15 cellular contexts compared by ENCODE assay signal in the genomic region with DNA sequence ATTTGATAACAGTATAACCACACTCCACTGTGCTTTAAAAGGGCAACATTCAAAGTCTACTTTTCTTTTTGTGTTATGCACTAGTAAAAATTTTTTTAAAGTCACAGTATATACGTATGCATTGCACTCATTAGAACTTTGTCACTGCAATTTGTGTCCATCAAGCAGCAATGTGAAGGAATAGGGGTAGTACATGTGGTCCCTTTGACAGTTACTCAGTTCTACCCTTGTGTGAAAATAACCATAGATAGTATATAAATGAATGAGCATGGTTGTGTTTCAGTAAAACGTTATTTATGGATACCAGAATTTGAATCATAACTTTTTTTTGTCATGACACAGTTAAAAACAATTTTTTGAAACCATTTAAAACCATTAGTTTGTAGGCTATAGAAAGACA. TPM values are rescaled to one million over a fixed set of nuclear protein-coding genes. Genes with fewer than 3 reads are reported as not detected.
DNase-seq lines count a peak whose midpoint lies in the region; ATAC-seq and TF ChIP-seq lines count a peak whose summit lies in the region.
"Had no signal": no experiment of that assay in that cellular context is flagged by ENCODE, and none has a peak within 500 bp of the region (broad histone marks: within the 10 kb centered on the region; RNA-seq: fewer than 3 reads in every experiment).

No MANE protein-coding gene starts in this region.

- H3K36me3 Mint-ChIP-seq in activated naive CD4-positive, alpha-beta T cell treated with anti-CD3 and anti-CD28 coated beads, Interleukin-2, amount 50 U/mL, for 72 hours, result peaks cover 2 to 19% of the 10 kb centered on the region in 2 donors
- H3K36me3 Mint-ChIP-seq in central memory CD8-positive, alpha-beta T cell (ENCODE audit: insufficient read depth), result peaks cover 4% of the 10 kb centered on the region
- H3K36me3 Mint-ChIP-seq in stimulated activated effector memory CD8-positive, alpha-beta T cell treated with anti-CD3 and anti-CD28 coated beads, Interleukin-12 subunit alpha, Interleukin-12 subunit beta, amount 100 ng/mL, for 72 hours, result peaks cover 31% of the 10 kb centered on the region

- H3K9me3 ChIP-seq in DOHH2 (ENCODE audit: control insufficient read depth, insufficient read depth, low read length), result no peaks in the 10 kb centered on the region
- H3K9me3 ChIP-seq: BE2C had no signal

- H3K9me3 Mint-ChIP-seq in activated naive CD4-positive, alpha-beta T cell treated with anti-CD3 and anti-CD28 coated beads, Interleukin-2, amount 50 U/mL, for 72 hours, result peaks cover 4 to 16% of the 10 kb centered on the region in 2 donors
- H3K9me3 Mint-ChIP-seq in central memory CD8-positive, alpha-beta T cell, result no peaks in the 10 kb centered on the region
- H3K9me3 Mint-ChIP-seq in stimulated activated effector memory CD8-positive, alpha-beta T cell treated with anti-CD3 and anti-CD28 coated beads, Interleukin-12 subunit alpha, Interleukin-12 subunit beta, amount 100 ng/mL, for 72 hours, result peaks cover 3% of the 10 kb centered on the region

- H3K27ac ChIP-seq in DOHH2 (ENCODE audit: low read depth, low read length), result no peak overlapping the region

- peaks cover 100% of the 10 kb centered on the region for H3K79me2 ChIP-seq in DOHH2 (ENCODE audit: control insufficient read depth, low read length)

- H3K27ac Mint-ChIP-seq in activated naive CD4-positive, alpha-beta T cell treated with anti-CD3 and anti-CD28 coated beads, Interleukin-2, amount 50 U/mL, for 72 hours, result no peak overlapping the region
- no peak overlapping the region for H3K27ac Mint-ChIP-seq in central memory CD8-positive, alpha-beta T cell (ENCODE audit: low read depth)
- H3K27ac Mint-ChIP-seq in stimulated activated effector memory CD8-positive, alpha-beta T cell treated with anti-CD3 and anti-CD28 coated beads, Interleukin-12 subunit alpha, Interleukin-12 subunit beta, amount 100 ng/mL, for 72 hours, result peak overlapping the region; percentile 33
- H3K27ac Mint-ChIP-seq: GM23338 had no signal

- peaks cover 81% of the 10 kb centered on the region for H3K4me1 Mint-ChIP-seq in central memory CD8-positive, alpha-beta T cell
- peaks cover 90% of the 10 kb centered on the region for H3K4me1 Mint-ChIP-seq in stimulated activated effector memory CD8-positive, alpha-beta T cell treated with anti-CD3 and anti-CD28 coated beads, Interleukin-12 subunit alpha, Interleukin-12 subunit beta, amount 100 ng/mL, for 72 hours

- DNase-seq in activated naive CD4-positive, alpha-beta T cell treated with anti-CD3 and anti-CD28 coated beads, Interleukin-2, amount 50 U/mL, for 72 hours (ENCODE audit: low spot score in 2 of 2), result no peak
- no peak for DNase-seq in activated naive CD4-positive, alpha-beta T cell (lab: John Stamatoyannopoulos, UW)
- no peak for DNase-seq in central memory CD8-positive, alpha-beta T cell (ENCODE audit: low spot score in 2 of 2)
- no peak for DNase-seq in stimulated activated effector memory CD8-positive, alpha-beta T cell treated with anti-CD3 and anti-CD28 coated beads, Interleukin-12 subunit alpha, Interleukin-12 subunit beta, amount 100 ng/mL, for 72 hours (ENCODE audit: low spot score in 2 of 2)
- no peak for DNase-seq in effector CD8-positive, alpha-beta T cell (lab: John Stamatoyannopoulos, UW)
- DNase-seq: BE2C, GF-D8, NCI-H1105 treated with DMSO at 0.1 percent for 48 hours, NCI-H187, NCI-H226, NCI-H524 treated with DMSO at 0.1 percent for 48 hours had no signal

- H3K36me3 ChIP-seq in DOHH2 (ENCODE audit: control insufficient read depth, low read length), result no peaks in the 10 kb centered on the region
- H3K36me3 ChIP-seq: BE2C had no signal

- H3K9me2 ChIP-seq in DOHH2 (replicated peaks; ENCODE audit: control insufficient read depth, low read length), result no peaks in the 10 kb centered on the region

- no peaks in the 10 kb centered on the region for H3K27me3 Mint-ChIP-seq in central memory CD8-positive, alpha-beta T cell
- H3K27me3 Mint-ChIP-seq: IgD-negative memory B cell had no signal

- peaks cover 11% of the 10 kb centered on the region for H4K20me1 ChIP-seq in DOHH2 (ENCODE audit: control insufficient read depth, insufficient read depth, low read depth, low read length)

- ATAC-seq in activated naive CD4-positive, alpha-beta T cell treated with anti-CD3 and anti-CD28 coated beads, Interleukin-2, amount 50 U/mL, for 72 hours, result peak; percentile 48 to 83
- no peak for ATAC-seq in central memory CD8-positive, alpha-beta T cell (replicated peaks; ENCODE audit: extremely low read depth, poor library complexity, severe bottlenecking)
- ATAC-seq in stimulated activated effector memory CD8-positive, alpha-beta T cell treated with anti-CD3 and anti-CD28 coated beads, Interleukin-12 subunit alpha, Interleukin-12 subunit beta, amount 100 ng/mL, for 72 hours, result peak; percentile 89
- ATAC-seq in GM21737 (IDR thresholded peaks at IDR 0.05; ENCODE audit: unreplicated experiment), result no peak
- ATAC-seq: GM23338 had no signal

- TF ChIP-seq CTCF in DOHH2 (IDR thresholded peaks at IDR 0.05; ENCODE audit: low read depth, low read length, poor library complexity, severe bottlenecking), result no peak

- H3F3A ChIP-seq in DOHH2 (ENCODE audit: control insufficient read depth, insufficient read depth), result peaks cover 2% of the 10 kb centered on the region; the same call in 1 of the 2 replicates

- H3K4me1 ChIP-seq in DOHH2 (ENCODE audit: control insufficient read depth, low read length), result peaks cover 47% of the 10 kb centered on the region
- H3K4me1 ChIP-seq: BE2C had no signal

- peak overlapping the region; percentile 36 for H3K4me2 ChIP-seq in DOHH2 (ENCODE audit: low read length)
- H3K4me2 ChIP-seq: GM23338 had no signal

- peak overlapping the region; percentile 32 for H3K4me3 Mint-ChIP-seq in central memory CD8-positive, alpha-beta T cell
- H3K4me3 Mint-ChIP-seq in stimulated activated effector memory CD8-positive, alpha-beta T cell treated with anti-CD3 and anti-CD28 coated beads, Interleukin-12 subunit alpha, Interleukin-12 subunit beta, amount 100 ng/mL, for 72 hours, result peak overlapping the region; percentile 32
- H3K4me3 Mint-ChIP-seq: GM23338, IgD-negative memory B cell had no signal

- no peak overlapping the region for H3K4me3 ChIP-seq in DOHH2 (ENCODE audit: low read length)
- H3K4me3 ChIP-seq: GM23338 had no signal

- no peaks in the 10 kb centered on the region for H3K27me3 ChIP-seq in DOHH2 (ENCODE audit: control insufficient read depth, low read length)
- H3K27me3 ChIP-seq: BE2C had no signal

RNA-seq across cellular contexts. Expression of a gene that starts 30.7 kb away (rescaled TPM):
- 10 to 100 TPM; 64.2 to 90.1 TPM for total RNA-seq in activated naive CD4-positive, alpha-beta T cell treated with anti-CD3 and anti-CD28 coated beads, Interleukin-2, amount 50 U/mL, for 72 hours

Comparison
In these comparisons a context has a peak if more than half of its experiments do, and no peak if none do; other contexts are left out.
1. ATAC-seq: peak in activated naive CD4-positive, alpha-beta T cell treated with anti-CD3 and anti-CD28 coated beads, Interleukin-2, amount 50 U/mL, for 72 hours (2 of 2) and stimulated activated effector memory CD8-positive, alpha-beta T cell treated with anti-CD3 and anti-CD28 coated beads, Interleukin-12 subunit alpha, Interleukin-12 subunit beta, amount 100 ng/mL, for 72 hours (single experiment); none in central memory CD8-positive, alpha-beta T cell (single experiment) and GM21737 (single experiment).